Comparison of ENCODE assay signal across 11 cellular contexts in genomic region chr9:79575560-79575959, GRCh38. TPM values are rescaled to one million over a fixed set of nuclear protein-coding genes. Genes with fewer than 3 reads are reported as not detected.
DNase-seq lines count a peak whose midpoint lies in the region; ATAC-seq and TF ChIP-seq lines count a peak whose summit lies in the region.
"Had no signal": no experiment of that assay in that cellular context is flagged by ENCODE, and none has a peak within 500 bp of the region (broad histone marks: within the 10 kb centered on the region; RNA-seq: fewer than 3 reads in every experiment).

No MANE protein-coding gene starts in this region.

- H3K9me3 ChIP-seq in CD8-positive, alpha-beta memory T cell (ENCODE audit: low read length) = no peaks in the 10 kb centered on the region
- H3K9me3 ChIP-seq in Loucy (ENCODE audit: insufficient read depth, low read depth, low read length) (no peaks in the 10 kb centered on the region), psoas muscle (no peaks in the 10 kb centered on the region)
- H3K9me3 ChIP-seq: tibial artery had no signal

- H2AFZ ChIP-seq in Loucy (ENCODE audit: low read length) = no peak overlapping the region

- peaks cover 78% of the 10 kb centered on the region for H4K20me1 ChIP-seq in Loucy (ENCODE audit: insufficient read depth, low read length, poor library complexity, severe bottlenecking)

- H3K27ac ChIP-seq in CD8-positive, alpha-beta memory T cell (ENCODE audit: low read depth, low read length) = no peak overlapping the region
- no peak overlapping the region for H3K27ac ChIP-seq in psoas muscle

- POLR2A ChIA-PET in CD8-positive, alpha-beta memory T cell (lab: Charles Lee) = interaction anchor here (1.1 kb wide), 1 partner anchor 50 kb away, joined by 3 read pairs; no protein-coding TSS in a partner anchor

- no peak for DNase-seq in CD8-positive, alpha-beta memory T cell
- DNase-seq in glutamatergic neuron = no peak
- no peak for DNase-seq in psoas muscle
- no peak for DNase-seq in nucleus accumbens (lab: John Stamatoyannopoulos, UW)
- no peak for DNase-seq in activated CD4-positive, alpha-beta T cell treated with anti-CD3 and anti-CD28 coated beads, Interleukin-2, amount 50 U/mL, for 1 hour
- DNase-seq in stimulated activated CD4-positive, alpha-beta T cell treated with anti-CD3 and anti-CD28 coated beads, Interleukin-4, amount 100 ng/mL, for 24 hours = no peak
- DNase-seq: activated gamma-delta T cell treated with Interleukin-2 at 50 U/mL for 16 hours, NCI-H2227 treated with DMSO at 0.1 percent for 48 hours, tibial artery had no signal

- H3K27ac Mint-ChIP-seq in CD8-positive, alpha-beta memory T cell = peak overlapping the region in 7 of 8 donors; percentile 0 to 72 (median 23)
- H3K27ac Mint-ChIP-seq in glutamatergic neuron (ENCODE audit: unreplicated experiment) = no peak overlapping the region

- TF ChIP-seq CTCF in Loucy (conservative IDR thresholded peaks at IDR 0.05; ENCODE audit: low read length) (no peak), glutamatergic neuron (IDR thresholded peaks at IDR 0.05; ENCODE audit: partially characterized antibody, unreplicated experiment) (no peak), psoas muscle (IDR thresholded peaks at IDR 0.05) (no peak)

- peak overlapping the region; percentile 89 for H3K4me2 ChIP-seq in Loucy (ENCODE audit: low read depth, low read length, poor library complexity, severe bottlenecking)

- H3K9me3 Mint-ChIP-seq in CD8-positive, alpha-beta memory T cell = peaks cover 0 to 3% (median 0%) of the 10 kb centered on the region in 5 donors
- peaks cover 14% of the 10 kb centered on the region for H3K9me3 Mint-ChIP-seq in glutamatergic neuron (ENCODE audit: unreplicated experiment)

- peaks cover 79% of the 10 kb centered on the region for H3K79me2 ChIP-seq in Loucy (ENCODE audit: insufficient read depth, low read length)

- no peaks in the 10 kb centered on the region for H3K36me3 ChIP-seq in CD8-positive, alpha-beta memory T cell (ENCODE audit: insufficient read depth, low read length)
- H3K36me3 ChIP-seq in Loucy (ENCODE audit: insufficient read depth, low read length) = no peaks in the 10 kb centered on the region; the same call in 1 of the 2 replicates
- peaks cover 0 to 6% of the 10 kb centered on the region in 2 donors for H3K36me3 ChIP-seq in psoas muscle (ENCODE audit: insufficient read depth in 1 of 2, low read depth in 1 of 2)

- CTCF ChIA-PET in CD8-positive, alpha-beta memory T cell (lab: Charles Lee) = no interaction called here

- H3K9ac ChIP-seq in Loucy (ENCODE audit: low read depth, low read length, poor library complexity, severe bottlenecking) = peak overlapping the region; percentile 39

- H3K4me3 ChIP-seq in CD8-positive, alpha-beta memory T cell (ENCODE audit: low read length) = no peak overlapping the region
- H3K4me3 ChIP-seq in Loucy (ENCODE audit: low read length, poor library complexity, severe bottlenecking) (peak overlapping the region; percentile 75), psoas muscle (peak overlapping the region; percentile 96)

- H3K36me3 Mint-ChIP-seq in CD8-positive, alpha-beta memory T cell = peaks cover 0 to 24% (median 3%) of the 10 kb centered on the region in 3 donors
- H3K36me3 Mint-ChIP-seq in glutamatergic neuron (ENCODE audit: unreplicated experiment) = peaks cover 5% of the 10 kb centered on the region

- peaks cover 51% of the 10 kb centered on the region for H3K4me1 ChIP-seq in CD8-positive, alpha-beta memory T cell (ENCODE audit: insufficient read depth, low read length)
- H3K4me1 ChIP-seq in Loucy (ENCODE audit: insufficient read depth, low read length, poor library complexity, severe bottlenecking) (peaks cover 67% of the 10 kb centered on the region), psoas muscle (peaks cover 61% of the 10 kb centered on the region)

- peaks cover 57 to 71% (median 70%) of the 10 kb centered on the region in 3 donors for H3K4me1 Mint-ChIP-seq in CD8-positive, alpha-beta memory T cell
- H3K4me1 Mint-ChIP-seq in glutamatergic neuron (ENCODE audit: low read depth, unreplicated experiment) = peaks cover 37% of the 10 kb centered on the region

- peaks cover 4% of the 10 kb centered on the region for H3F3A ChIP-seq in Loucy (ENCODE audit: low read depth)

- no peaks in the 10 kb centered on the region for H3K27me3 Mint-ChIP-seq in CD8-positive, alpha-beta memory T cell
- H3K27me3 Mint-ChIP-seq in glutamatergic neuron (ENCODE audit: unreplicated experiment) = peaks cover 7% of the 10 kb centered on the region

- no peaks in the 10 kb centered on the region for H3K9me2 ChIP-seq in Loucy (replicated peaks; ENCODE audit: low read depth, low read length)

- 27 to 53% (median 36%) methylated on average over 3 of the region's 3 CpGs for WGBS in psoas muscle, 3 donors

- intact Hi-C loops in psoas muscle (cut with DNase I) = loop anchor here (5.0 to 10.0 kb wide), 5 partner anchors 37 to 399 kb away; no protein-coding TSS in a partner anchor

- H3K4me3 Mint-ChIP-seq in CD8-positive, alpha-beta memory T cell = peak overlapping the region in 6 of 7 donors; percentile 5 to 61 (median 22)
- peak overlapping the region; percentile 75 for H3K4me3 Mint-ChIP-seq in glutamatergic neuron (ENCODE audit: unreplicated experiment)

- ATAC-seq in psoas muscle (no peak), HG03097 (IDR thresholded peaks at IDR 0.05; ENCODE audit: low FRiP score, unreplicated experiment) (no peak)

- no peaks in the 10 kb centered on the region for H3K27me3 ChIP-seq in CD8-positive, alpha-beta memory T cell (ENCODE audit: insufficient read depth, low read length, poor library complexity, severe bottlenecking)
- H3K27me3 ChIP-seq in Loucy (ENCODE audit: insufficient read depth, low read length, poor library complexity, severe bottlenecking) (no peaks in the 10 kb centered on the region), psoas muscle (ENCODE audit: insufficient read depth in 3 of 3, low read length in 2 of 3) (no peaks in the 10 kb centered on the region)
- H3K27me3 ChIP-seq: tibial artery had no signal

RNA-seq across cellular contexts. Expression of gene TLE4, which starts 3.8 kb away (rescaled TPM):
- total RNA-seq in CD8-positive, alpha-beta memory T cell = 10 to 100 TPM; 28.1 to 29.2 TPM
- 41.6 TPM for polyA plus RNA-seq in CD8-positive, alpha-beta memory T cell
- total RNA-seq in glutamatergic neuron (ENCODE audit: unreplicated experiment) (97.4 TPM), psoas muscle (10 to 100 TPM; 17.6 to 51.9 (median 21.9) TPM)
- polyA plus RNA-seq in psoas muscle = 10 to 100 TPM in 2 of 3 donors, 1 to 10 TPM in 1; 5.1 to 22.3 (median 14.3) TPM
